1 cellular context compared by ENCODE assay signal in genomic region chr1:182206628-182207239, GRCh38.
TF ChIP-seq lines count a peak whose summit lies in the region.

No MANE protein-coding gene starts in this region.

TF ChIP-seq in HepG2, 621 proteins besides CTCF, POLR2A, EP300 and RAD21 (continued from another document):
- no peak for TF ChIP-seq MXD1 (CRISPR knock-in tag; IDR thresholded peaks at IDR 0.05)
- no peak for TF ChIP-seq ZNF605 (CRISPR knock-in tag; IDR thresholded peaks at IDR 0.05)
TF ChIP-seq in HepG2: peak in this region for 0.
